ENCODE assay signal across 8 cellular contexts in genomic region chr12:104801005-104801404, GRCh38.
"Had no signal": no experiment of that assay in that cellular context is flagged by ENCODE, and none has a peak within 500 bp of the region (broad histone marks: within the 10 kb centered on the region; RNA-seq: fewer than 3 reads in every experiment).

No MANE protein-coding gene starts in this region.

- FAIRE-seq: G401.6, GM12878, GM12891, GM12892, GM18507, GM19239 had no signal

- DNase-seq: GDM1, GF-D8 had no signal

- H3K4me3 ChIP-seq: GM12878 had no signal

- ATAC-seq: GM12878 had no signal
